ENCODE assay signal across 1 cellular context in genomic region chr17:80992948-80993624, GRCh38.
TF ChIP-seq lines count a peak whose summit lies in the region.

No MANE protein-coding gene starts in this region.

TF ChIP-seq in K562, 482 proteins besides CTCF, POLR2A, EP300 and RAD21:
- no peak for TF ChIP-seq TAF7 (tag; IDR thresholded peaks at IDR 0.05)
- no peak for TF ChIP-seq MTF1 (CRISPR knock-in tag; IDR thresholded peaks at IDR 0.05; ENCODE audit: borderline replicate concordance)
- TF ChIP-seq ZNF407 (IDR thresholded peaks at IDR 0.05; ENCODE audit: low read depth), result no peak
- no peak for TF ChIP-seq SFPQ (IDR thresholded peaks at IDR 0.05; ENCODE audit: low read depth, low read length)
- TF ChIP-seq TFAP4 (CRISPR knock-in tag; IDR thresholded peaks at IDR 0.05; ENCODE audit: borderline replicate concordance), result peak; percentile 26; the same call in 1 of the 2 replicates
- no peak for TF ChIP-seq SMC3 (conservative IDR thresholded peaks at IDR 0.05; ENCODE audit: insufficient read depth, low read depth, low read length)
- 0 out of 2 replicates have a peak, but pooled peaks have one; percentile 12 for TF ChIP-seq SPI1 (IDR thresholded peaks at IDR 0.05; ENCODE audit: borderline replicate concordance, low read depth, low read length)
- TF ChIP-seq ZNF263 (CRISPR knock-in tag; IDR thresholded peaks at IDR 0.05; ENCODE audit: borderline replicate concordance), result peak; percentile 52; the same call in 1 of the 2 replicates
- TF ChIP-seq TAF9B (IDR thresholded peaks at IDR 0.05; ENCODE audit: partially characterized antibody), result no peak
TF ChIP-seq in K562: peak in this region for 3.
